Comparison of ENCODE assay signal across 2 cellular contexts in the genomic region with DNA sequence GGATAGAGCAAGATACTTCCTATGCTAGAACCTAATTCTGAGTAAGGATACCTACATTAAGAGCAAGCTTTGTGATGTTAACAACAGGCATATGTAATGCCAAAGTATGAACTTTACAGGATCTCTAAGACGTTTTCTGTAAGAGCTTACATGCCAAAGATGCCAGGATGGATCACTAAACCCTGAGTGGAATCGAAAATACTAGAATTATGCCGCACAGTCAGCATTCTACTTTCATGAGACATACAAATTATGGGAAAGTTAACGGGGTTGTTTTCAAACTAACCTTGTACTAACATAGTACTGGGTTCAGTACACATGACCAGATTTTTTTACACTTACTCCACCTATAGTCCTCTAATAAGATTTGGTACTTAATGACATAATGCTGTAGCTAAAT.
TF ChIP-seq lines count a peak whose summit lies in the region.

No MANE protein-coding gene starts in this region.

TF ChIP-seq in IMR-90, 13 proteins besides CTCF, POLR2A, EP300 and RAD21:
- TF ChIP-seq RCOR1 (IDR thresholded peaks at IDR 0.05; ENCODE audit: insufficient replicate concordance, low read length) (no peak), BHLHE40 (IDR thresholded peaks at IDR 0.05; ENCODE audit: low read depth, low read length) (no peak), MAFK (IDR thresholded peaks at IDR 0.05; ENCODE audit: low read depth, low read length) (peak; percentile 80)

TF ChIP-seq in K562, 482 proteins besides CTCF, POLR2A, EP300 and RAD21:
- no peak for TF ChIP-seq SMARCA5 (IDR thresholded peaks at IDR 0.05)
- TF ChIP-seq ZZZ3 (IDR thresholded peaks at IDR 0.05) = no peak
- TF ChIP-seq, protein P1, sequence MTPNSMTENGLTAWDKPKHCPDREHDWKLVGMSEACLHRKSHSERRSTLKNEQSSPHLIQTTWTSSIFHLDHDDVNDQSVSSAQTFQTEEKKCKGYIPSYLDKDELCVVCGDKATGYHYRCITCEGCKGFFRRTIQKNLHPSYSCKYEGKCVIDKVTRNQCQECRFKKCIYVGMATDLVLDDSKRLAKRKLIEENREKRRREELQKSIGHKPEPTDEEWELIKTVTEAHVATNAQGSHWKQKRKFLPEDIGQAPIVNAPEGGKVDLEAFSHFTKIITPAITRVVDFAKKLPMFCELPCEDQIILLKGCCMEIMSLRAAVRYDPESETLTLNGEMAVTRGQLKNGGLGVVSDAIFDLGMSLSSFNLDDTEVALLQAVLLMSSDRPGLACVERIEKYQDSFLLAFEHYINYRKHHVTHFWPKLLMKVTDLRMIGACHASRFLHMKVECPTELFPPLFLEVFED (CRISPR knock-in tag; conservative IDR thresholded peaks at IDR 0.05) = no peak
- no peak for TF ChIP-seq SUPT5H (IDR thresholded peaks at IDR 0.05)
- TF ChIP-seq ZNF316 (IDR thresholded peaks at IDR 0.05) = peak; percentile 35; the same call in 1 of the 2 replicates
